14 cellular contexts compared by ENCODE assay signal in the genomic region with DNA sequence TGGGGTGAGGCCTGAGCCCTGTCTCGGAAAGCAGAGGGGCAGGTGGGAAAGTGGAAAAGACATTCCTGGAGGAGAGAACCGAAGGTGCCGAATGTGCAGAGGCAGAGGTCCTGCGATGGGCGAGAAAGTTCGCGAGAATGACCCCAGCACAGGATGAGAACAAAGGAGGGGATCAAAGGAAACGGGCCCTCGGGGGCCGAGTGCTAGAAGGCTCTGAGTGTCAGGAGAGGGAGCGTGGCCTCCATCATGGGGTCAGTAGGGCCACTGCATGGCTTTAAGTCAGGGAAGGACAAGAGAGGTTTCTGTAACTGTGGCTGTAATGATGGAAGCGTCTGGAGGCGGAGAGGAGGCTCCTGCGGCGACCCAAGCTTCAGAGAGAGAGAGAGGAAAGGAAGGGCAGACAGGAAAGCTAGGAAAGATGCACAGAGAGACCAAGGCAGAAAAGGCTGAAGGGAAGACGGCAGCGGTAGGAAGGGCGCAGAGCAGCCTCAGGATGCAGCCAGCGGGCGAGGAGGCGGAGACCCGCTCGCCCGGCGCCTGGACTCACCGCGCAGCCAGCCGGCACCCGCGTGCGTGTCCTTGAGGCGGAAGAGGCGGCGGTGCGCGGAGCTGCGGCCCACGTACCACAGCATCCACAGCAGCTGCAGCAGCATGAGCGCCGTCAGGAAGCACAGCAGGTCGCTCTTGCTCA. TPM values are rescaled to one million over a fixed set of nuclear protein-coding genes. Genes with fewer than 3 reads are reported as not detected.
A peak's percentile ranks its signal among the peaks of the same experiment; 100 is the strongest.
DNase-seq lines count a peak whose midpoint lies in the region; ATAC-seq and TF ChIP-seq lines count a peak whose summit lies in the region.
"Had no signal": no experiment of that assay in that cellular context is flagged by ENCODE, and none has a peak within 500 bp of the region (broad histone marks: within the 10 kb centered on the region; RNA-seq: fewer than 3 reads in every experiment).

No MANE protein-coding gene starts in this region.

- H3K9me3 Mint-ChIP-seq in CD8-positive, alpha-beta T cell, result no peaks in the 10 kb centered on the region
- H3K9me3 Mint-ChIP-seq in GM23338, result peaks cover 6% of the 10 kb centered on the region; the same call in 2 of the 3 replicates
- H3K9me3 Mint-ChIP-seq in brain, result peaks cover 4 to 16% (median 8%) of the 10 kb centered on the region in 5 experiments
- H3K9me3 Mint-ChIP-seq in activated T-cell treated with anti-CD3 and anti-CD28 coated beads, Interleukin-2, amount 50 U/mL, for 4 hours, result no peaks in the 10 kb centered on the region

- H3K79me2 ChIP-seq in GM23338 (replicated peaks; ENCODE audit: insufficient read depth), result no peaks in the 10 kb centered on the region

- no peak overlapping the region for H3K4me3 ChIP-seq in CD8-positive, alpha-beta T cell (ENCODE audit: low read depth, low read length)
- peak overlapping the region; percentile 49 for H3K4me3 ChIP-seq in GM23338
- no peak overlapping the region for H3K4me3 ChIP-seq in brain microvascular endothelial cell (ENCODE audit: low read depth, low read length)
- H3K4me3 ChIP-seq: sigmoid colon, stomach had no signal

- H3K4me1 Mint-ChIP-seq in CD8-positive, alpha-beta T cell (ENCODE audit: low read depth), result peaks cover 14% of the 10 kb centered on the region
- peaks cover 10% of the 10 kb centered on the region for H3K4me1 Mint-ChIP-seq in GM23338
- peaks cover 12% of the 10 kb centered on the region for H3K4me1 Mint-ChIP-seq in brain
- H3K4me1 Mint-ChIP-seq in activated T-cell treated with anti-CD3 and anti-CD28 coated beads, Interleukin-2, amount 50 U/mL, for 4 hours (ENCODE audit: low read depth), result peaks cover 5% of the 10 kb centered on the region

- no peak for DNase-seq in CD8-positive, alpha-beta T cell
- peak; percentile 39 for DNase-seq in GM23338 (ENCODE audit: low spot score)
- DNase-seq in kidney tubule cell (ENCODE audit: low spot score), result peak; percentile 7
- DNase-seq in HCEC 1CT, result no peak
- no peak for DNase-seq in brain microvascular endothelial cell
- no peak for DNase-seq in activated T-cell treated with anti-CD3 and anti-CD28 coated beads, Interleukin-2, amount 50 U/mL, for 4 hours
- DNase-seq: activated CD8-positive, alpha-beta memory T cell treated with anti-CD3 and anti-CD28 coated beads for 24 hours; C1 segment of cervical spinal cord; NCI-H2029; sigmoid colon; stomach had no signal

- H3K9me3 ChIP-seq in CD8-positive, alpha-beta T cell (ENCODE audit: low read length), result no peaks in the 10 kb centered on the region
- H3K9me3 ChIP-seq: sigmoid colon had no signal

- no peak for TF ChIP-seq CTCF in CD8-positive, alpha-beta T cell (IDR thresholded peaks at IDR 0.05)
- TF ChIP-seq CTCF in GM23338 (conservative IDR thresholded peaks at IDR 0.05; ENCODE audit: low read depth in 2 of 2), result no peak
- TF ChIP-seq CTCF in brain (conservative IDR thresholded peaks at IDR 0.05), result no peak
- TF ChIP-seq CTCF in brain microvascular endothelial cell (IDR thresholded peaks at IDR 0.05; ENCODE audit: low read depth, low read length, missing control alignments), result no peak

- 0 out of 2 replicates have a peak overlapping the region, but pooled peaks have one; percentile 23 for H2AFZ ChIP-seq in GM23338

- in situ Hi-C loops in brain microvascular endothelial cell (cut with HindIII; ENCODE audit: low pct_ligation_motif_present, low sequenced_read_pairs), result no loop called here

- H3K27me3 ChIP-seq in CD8-positive, alpha-beta T cell (ENCODE audit: insufficient read depth, low read length), result peaks cover 5% of the 10 kb centered on the region
- H3K27me3 ChIP-seq in GM23338 (ENCODE audit: insufficient read depth) (peaks cover 81% of the 10 kb centered on the region), brain microvascular endothelial cell (replicated peaks) (peaks cover 24% of the 10 kb centered on the region)

- H4K20me1 ChIP-seq in GM23338 (replicated peaks; ENCODE audit: insufficient read depth), result no peaks in the 10 kb centered on the region

- peaks cover 56% of the 10 kb centered on the region for H3K27me3 Mint-ChIP-seq in CD8-positive, alpha-beta T cell (ENCODE audit: low read depth)
- H3K27me3 Mint-ChIP-seq in GM23338 (ENCODE audit: insufficient read depth, low read depth, poor library complexity) (peaks cover 62% of the 10 kb centered on the region), brain (peaks cover 92% of the 10 kb centered on the region)
- H3K27me3 Mint-ChIP-seq in activated T-cell treated with anti-CD3 and anti-CD28 coated beads, Interleukin-2, amount 50 U/mL, for 4 hours (ENCODE audit: low read depth), result peaks cover 68% of the 10 kb centered on the region

- H3K27ac Mint-ChIP-seq in CD8-positive, alpha-beta T cell, result no peak overlapping the region
- H3K27ac Mint-ChIP-seq in GM23338 (no peak overlapping the region), brain (no peak overlapping the region)

- H3K36me3 Mint-ChIP-seq in CD8-positive, alpha-beta T cell, result no peaks in the 10 kb centered on the region
- peaks cover 2% of the 10 kb centered on the region; the same call in 1 of the 3 replicates for H3K36me3 Mint-ChIP-seq in GM23338 (ENCODE audit: low read depth)
- peaks cover 5% of the 10 kb centered on the region for H3K36me3 Mint-ChIP-seq in brain
- H3K36me3 Mint-ChIP-seq in activated T-cell treated with anti-CD3 and anti-CD28 coated beads, Interleukin-2, amount 50 U/mL, for 4 hours (ENCODE audit: insufficient read depth), result no peaks in the 10 kb centered on the region

- peak overlapping the region; percentile 18 for H3K4me3 Mint-ChIP-seq in CD8-positive, alpha-beta T cell
- peak overlapping the region; percentile 66 for H3K4me3 Mint-ChIP-seq in GM23338
- peak overlapping the region; percentile 38 to 58 (median 46) for H3K4me3 Mint-ChIP-seq in brain
- H3K4me3 Mint-ChIP-seq in activated T-cell treated with anti-CD3 and anti-CD28 coated beads, Interleukin-2, amount 50 U/mL, for 4 hours, result no peak overlapping the region

- ATAC-seq in CD8-positive, alpha-beta T cell, result no peak
- ATAC-seq in GM23338, result no peak; the same call in 2 of the 3 replicates
- no peak for ATAC-seq in activated T-cell treated with anti-CD3 and anti-CD28 coated beads, Interleukin-2, amount 50 U/mL, for 4 hours
- ATAC-seq in HG02678 (IDR thresholded peaks at IDR 0.05; ENCODE audit: unreplicated experiment), result no peak

- H3K4me2 ChIP-seq in GM23338, result peak overlapping the region; percentile 78

- CTCF ChIA-PET in CD8-positive, alpha-beta T cell (lab: Charles Lee), result no interaction called here

- H3K27ac ChIP-seq in CD8-positive, alpha-beta T cell (ENCODE audit: low read depth, low read length), result no peak overlapping the region
- H3K27ac ChIP-seq in GM23338 (ENCODE audit: low read depth), result no peak overlapping the region
- no peak overlapping the region for H3K27ac ChIP-seq in brain microvascular endothelial cell
- H3K27ac ChIP-seq: sigmoid colon, stomach had no signal

- H3K4me1 ChIP-seq in CD8-positive, alpha-beta T cell (ENCODE audit: insufficient read depth, low read length), result no peaks in the 10 kb centered on the region
- H3K4me1 ChIP-seq in GM23338 (ENCODE audit: insufficient read depth), result 0 out of 2 replicates have a peak, but pooled peaks cover 7% of the 10 kb centered on the region
- H3K4me1 ChIP-seq: sigmoid colon had no signal

- H3K36me3 ChIP-seq in CD8-positive, alpha-beta T cell (ENCODE audit: insufficient read depth, low read length), result no peaks in the 10 kb centered on the region
- H3K36me3 ChIP-seq in GM23338 (ENCODE audit: insufficient read depth) (no peaks in the 10 kb centered on the region), brain microvascular endothelial cell (replicated peaks) (no peaks in the 10 kb centered on the region)
- H3K36me3 ChIP-seq: sigmoid colon, stomach had no signal

- no peaks in the 10 kb centered on the region for H3F3A ChIP-seq in GM23338 (replicated peaks; ENCODE audit: low read depth)

- POLR2A ChIA-PET in CD8-positive, alpha-beta T cell (lab: Charles Lee), result no interaction called here

- no peaks in the 10 kb centered on the region for H3K9me2 ChIP-seq in GM23338 (ENCODE audit: insufficient read depth)

- intact Hi-C loops in CD8-positive, alpha-beta T cell (cut with DNase I, micrococcal nuclease), result no loop called here

TF ChIP-seq in GM23338, 12 proteins besides CTCF, POLR2A, EP300 and RAD21:
- no peak for TF ChIP-seq CREB1 (CRISPR knock-in tag; IDR thresholded peaks at IDR 0.05; ENCODE audit: low read depth)
- TF ChIP-seq, protein P1, sequence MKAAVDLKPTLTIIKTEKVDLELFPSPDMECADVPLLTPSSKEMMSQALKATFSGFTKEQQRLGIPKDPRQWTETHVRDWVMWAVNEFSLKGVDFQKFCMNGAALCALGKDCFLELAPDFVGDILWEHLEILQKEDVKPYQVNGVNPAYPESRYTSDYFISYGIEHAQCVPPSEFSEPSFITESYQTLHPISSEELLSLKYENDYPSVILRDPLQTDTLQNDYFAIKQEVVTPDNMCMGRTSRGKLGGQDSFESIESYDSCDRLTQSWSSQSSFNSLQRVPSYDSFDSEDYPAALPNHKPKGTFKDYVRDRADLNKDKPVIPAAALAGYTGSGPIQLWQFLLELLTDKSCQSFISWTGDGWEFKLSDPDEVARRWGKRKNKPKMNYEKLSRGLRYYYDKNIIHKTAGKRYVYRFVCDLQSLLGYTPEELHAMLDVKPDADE (IDR thresholded peaks at IDR 0.05), result no peak
- no peak for TF ChIP-seq STAT1 (IDR thresholded peaks at IDR 0.05; ENCODE audit: unreplicated experiment)
- no peak for TF ChIP-seq EZH2phosphoT487 (IDR thresholded peaks at IDR 0.05; ENCODE audit: unreplicated experiment)
- no peak for TF ChIP-seq NANOG (IDR thresholded peaks at IDR 0.05; ENCODE audit: borderline replicate concordance)
- peak; percentile 21 for TF ChIP-seq EZH2 (IDR thresholded peaks at IDR 0.05; ENCODE audit: low read depth, unreplicated experiment)
- no peak for TF ChIP-seq POLR2AphosphoS5 (IDR thresholded peaks at IDR 0.05; ENCODE audit: low read depth)

RNA-seq across cellular contexts. Expression of a gene that starts 0.7 kb away (rescaled TPM):
- total RNA-seq in CD8-positive, alpha-beta T cell, result not detected
- total RNA-seq in GM23338 (2014; rRNA removed; shearing (Covaris generic)), result not detected in 2 replicates
- polyA plus RNA-seq in GM23338 (2016; fragmentation: Nextera tagmentation; extraction: Ambion mirVana), result not detected in 2 replicates
- polyA plus RNA-seq in brain (ENCODE audit: insufficient read depth, low read depth, low replicate concordance), result not detected
- not detected for total RNA-seq in activated T-cell treated with anti-CD3 and anti-CD28 coated beads, Interleukin-2, amount 50 U/mL, for 4 hours
- total RNA-seq: Daoy, sigmoid colon, stomach had no signal
- polyA plus RNA-seq: sigmoid colon, stomach had no signal

RNA-seq across cellular contexts. Expression of a gene that starts 22.0 kb away (rescaled TPM):
- 1 to 10 TPM; 6.4 TPM for total RNA-seq in CD8-positive, alpha-beta T cell
- 22.7 and 24.5 TPM in 2 replicates for total RNA-seq in GM23338 (2014; rRNA removed; shearing (Covaris generic))
- polyA plus RNA-seq in GM23338 (2016; fragmentation: Nextera tagmentation; extraction: Ambion mirVana) (25.9 and 27.5 TPM in 2 replicates), brain (ENCODE audit: insufficient read depth, low read depth, low replicate concordance) (23.0 TPM)
- total RNA-seq in activated T-cell treated with anti-CD3 and anti-CD28 coated beads, Interleukin-2, amount 50 U/mL, for 4 hours, result 10 to 100 TPM; 17.4 to 29.9 (median 28.8) TPM

Comparison
In these comparisons a context has a peak if more than half of its experiments do, and no peak if none do; other contexts are left out.
1. DNase-seq: peak in GM23338 (single experiment) and kidney tubule cell (single experiment); none in CD8-positive, alpha-beta T cell (0 of 7), HCEC 1CT (single experiment), brain microvascular endothelial cell (single experiment) and activated T-cell treated with anti-CD3 and anti-CD28 coated beads, Interleukin-2, amount 50 U/mL, for 4 hours (single experiment).